ENCODE assay signal across 22 cellular contexts in the genomic region with DNA sequence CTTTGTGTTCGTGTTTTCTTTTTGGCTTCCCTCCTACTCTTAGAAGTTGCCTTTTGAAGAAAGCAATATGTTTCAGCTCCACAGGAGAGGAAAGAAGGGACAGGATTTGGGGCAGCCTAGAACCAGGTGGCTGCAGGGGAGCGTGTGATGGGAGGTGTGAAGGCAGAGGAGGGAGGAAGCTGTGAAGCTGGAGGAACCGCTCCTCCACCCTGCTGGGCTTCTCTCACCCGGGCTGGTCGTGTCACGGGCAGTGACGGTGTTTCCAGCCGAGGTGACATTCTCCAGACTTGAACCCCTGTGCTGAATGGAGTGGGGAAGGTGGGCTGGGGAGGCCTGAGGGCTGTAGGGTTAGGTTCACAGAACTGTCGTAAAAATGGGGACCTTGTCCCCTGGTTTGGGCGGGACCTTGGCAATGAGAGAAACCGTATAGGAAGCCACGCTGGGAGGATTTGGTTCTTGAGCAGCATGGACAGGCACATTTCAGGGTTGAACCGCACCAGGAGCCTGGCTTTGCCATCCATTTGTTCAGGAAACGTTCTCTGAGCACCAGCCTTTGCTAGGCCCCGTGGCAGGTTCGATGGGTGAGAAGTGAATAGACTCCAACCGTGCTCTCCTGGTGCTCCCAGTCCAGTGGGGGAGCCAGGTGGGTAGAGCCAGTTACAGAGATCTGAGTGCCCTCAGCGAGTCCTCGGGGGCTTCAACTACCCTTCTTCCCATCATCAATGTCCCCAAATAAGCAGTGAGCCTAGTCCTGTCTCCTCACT.
"Had no signal": no experiment of that assay in that cellular context is flagged by ENCODE, and none has a peak within 500 bp of the region (broad histone marks: within the 10 kb centered on the region; RNA-seq: fewer than 3 reads in every experiment).

No MANE protein-coding gene starts in this region.

- H3K36me3 ChIP-seq: colonic mucosa, gastroesophageal sphincter, neural progenitor cell, sigmoid colon, thyroid gland, WERI-Rb-1 had no signal

- H3K4me2 ChIP-seq: neural progenitor cell, SK-N-SH had no signal

- H3K27me3 ChIP-seq: colonic mucosa, dorsolateral prefrontal cortex, gastroesophageal sphincter, neural progenitor cell, sigmoid colon, thyroid gland had no signal

- H3K27ac ChIP-seq: colonic mucosa, epithelial cell of prostate, gastroesophageal sphincter, neural progenitor cell, sigmoid colon, thyroid gland, WERI-Rb-1 had no signal

- H3K27me3 Mint-ChIP-seq: activated naive CD8-positive, alpha-beta T cell treated with anti-CD3 and anti-CD28 coated beads, Interleukin-2, amount 10 ng/mL, durations not matched to agents 7 days and 5 days; progenitor cell of endocrine pancreas; stimulated activated naive CD8-positive, alpha-beta T cell treated with anti-CD3 and anti-CD28 coated beads, Interleukin-15, Interleukin-2, amounts not matched to agents 100 ng/mL and 50 ng/mL, for 24 hours had no signal

- H3K36me3 Mint-ChIP-seq: neural progenitor cell had no signal

- H3K9me3 Mint-ChIP-seq: activated naive CD8-positive, alpha-beta T cell treated with anti-CD3 and anti-CD28 coated beads, Interleukin-2, amount 10 ng/mL, durations not matched to agents 7 days and 5 days; neural progenitor cell; stimulated activated naive CD8-positive, alpha-beta T cell treated with anti-CD3 and anti-CD28 coated beads, Interleukin-15, Interleukin-2, amounts not matched to agents 100 ng/mL and 50 ng/mL, for 24 hours had no signal

- DNase-seq: activated CD8-positive, alpha-beta memory T cell treated with anti-CD3 and anti-CD28 coated beads, Interleukin-2, amount 50 U/mL, for 48 hours; activated gamma-delta T cell; activated naive CD8-positive, alpha-beta T cell treated with anti-CD3 and anti-CD28 coated beads, Interleukin-2, amount 10 ng/mL, durations not matched to agents 7 days and 5 days; activated T-cell treated with anti-CD3 and anti-CD28 coated beads, Interleukin-2, amount 50 U/mL, for 48 hours; colonic mucosa; hypothalamus; islet precursor cell; left cardiac atrium; retina; sigmoid colon; SK-N-SH; stimulated activated CD4-positive, alpha-beta T cell treated with anti-CD3 and anti-CD28 coated beads, Interleukin-2, amount 100 ng/mL, for 48 hours; substantia nigra; thyroid gland; WERI-Rb-1 had no signal

- H3K9ac ChIP-seq: neural progenitor cell, SK-N-SH had no signal

- ATAC-seq: gastroesophageal sphincter, left cardiac atrium, mucosa of descending colon had no signal

- H3K4me1 ChIP-seq: colonic mucosa, sigmoid colon had no signal

- H3K27ac Mint-ChIP-seq: activated naive CD8-positive, alpha-beta T cell treated with anti-CD3 and anti-CD28 coated beads, Interleukin-2, amount 10 ng/mL, durations not matched to agents 7 days and 5 days; neural progenitor cell; stimulated activated naive CD8-positive, alpha-beta T cell treated with anti-CD3 and anti-CD28 coated beads, Interleukin-15, Interleukin-2, amounts not matched to agents 100 ng/mL and 50 ng/mL, for 24 hours had no signal

- H3K4me3 ChIP-seq: colonic mucosa, dorsolateral prefrontal cortex, gastroesophageal sphincter, mucosa of descending colon, neural progenitor cell, sigmoid colon, thyroid gland had no signal

- H3K4me3 Mint-ChIP-seq: activated naive CD8-positive, alpha-beta T cell treated with anti-CD3 and anti-CD28 coated beads, Interleukin-2, amount 10 ng/mL, durations not matched to agents 7 days and 5 days; neural progenitor cell; stimulated activated naive CD8-positive, alpha-beta T cell treated with anti-CD3 and anti-CD28 coated beads, Interleukin-15, Interleukin-2, amounts not matched to agents 100 ng/mL and 50 ng/mL, for 24 hours had no signal
